4 cellular contexts compared by ENCODE assay signal in genomic region chr4:33501587-33501986, GRCh38.
A peak's percentile ranks its signal among the peaks of the same experiment; 100 is the strongest.
DNase-seq lines count a peak whose midpoint lies in the region; ATAC-seq, FAIRE-seq and TF ChIP-seq lines count a peak whose summit lies in the region.
"Not testable (repeated sequence)": the region's sequence is repeated elsewhere in the genome, so short reads cannot be mapped to it uniquely, and the experiment has no call there.

No MANE protein-coding gene starts in this region.

- SMC1A ChIA-PET in GM12878 (lab: Charles Lee; ENCODE audit: uncharacterized antibody, unreplicated experiment) = not testable (repeated sequence)

- CTCF ChIA-PET in HEK293 (lab: Yijun Ruan, JAX); GM12878 (lab: Yijun Ruan, JAX); K562 (lab: Yijun Ruan, JAX; ENCODE audit: low intra/inter-chr PET ratio); HepG2 (lab: Yijun Ruan, JAX; ENCODE audit: low intra/inter-chr PET ratio, low total read pairs): not testable (repeated sequence)

- H3K4me2 ChIP-seq in GM12878 (ENCODE audit: control insufficient read depth, insufficient read depth); K562 (ENCODE audit: insufficient read depth, low read length); HepG2 (ENCODE audit: low read depth, low read length): not testable (repeated sequence)

- H3K9ac ChIP-seq in GM12878 (ENCODE audit: control insufficient read depth, insufficient read depth, low read length); K562 (ENCODE audit: insufficient read depth in 1 of 2, low read depth in 2 of 2, low read length in 2 of 2); HepG2 (ENCODE audit: insufficient read depth, low read depth, low read length): not testable (repeated sequence)

- POLR2A ChIA-PET in HEK293 (lab: Yijun Ruan, JAX); GM12878 (lab: Charles Lee); K562 (lab: Yijun Ruan, JAX); HepG2 (lab: Yijun Ruan, JAX): not testable (repeated sequence)

- not testable (repeated sequence) for H3K4me1 ChIP-seq in HEK293 (ENCODE audit: control insufficient read depth, insufficient read depth, low read length); GM12878 (ENCODE audit: control insufficient read depth, insufficient read depth, low read length); K562 (replicated peaks in 1 of 2; ENCODE audit: control insufficient read depth in 2 of 2, insufficient read depth in 2 of 2, low read length in 2 of 2); HepG2 (ENCODE audit: insufficient read depth, low read length)

- BruUV-seq in GM12878 (replicated peaks; lab: Mats Ljungman, UMichigan); K562 (replicated peaks; lab: Mats Ljungman, UMichigan); HepG2 (replicated peaks; lab: Mats Ljungman, UMichigan): not testable (repeated sequence)

- H3K9me3 ChIP-seq in HEK293 (ENCODE audit: control insufficient read depth, insufficient read depth, low read depth, low read length); GM12878 (replicated peaks; ENCODE audit: control insufficient read depth, insufficient read depth, low read length); K562 (replicated peaks; ENCODE audit: control insufficient read depth, insufficient read depth, low read depth, low read length): not testable (repeated sequence)
- peaks cover 85% of the 10 kb centered on the region for H3K9me3 ChIP-seq in HepG2 (ENCODE audit: low read length)

- RAD21 ChIA-PET in GM12878 (lab: Charles Lee; ENCODE audit: unreplicated experiment) = not testable (repeated sequence)

- in situ Hi-C loops in GM12878 (cut with MboI); K562 (cut with MboI); HepG2 (cut with HindIII; ENCODE audit: extremely low pct_ligation_motif_present, low pct_unique_long_range_greater_than_20kb): not testable (repeated sequence)

- not testable (repeated sequence) for DNase-seq in GM12878 (ENCODE audit: low read depth, low spot score); K562 (ENCODE audit: extremely low read depth in 1 of 4, low spot score in 3 of 4); HepG2 (ENCODE audit: low spot score)

- not testable (repeated sequence) for H3K79me2 ChIP-seq in GM12878 (ENCODE audit: control insufficient read depth, insufficient read depth, low read length); K562 (ENCODE audit: control insufficient read depth, insufficient read depth, low read length); HepG2 (ENCODE audit: insufficient read depth, low read length)

- TF ChIP-seq CTCF in HEK293 (tag by site-specific recombination; IDR thresholded peaks at IDR 0.05); GM12878 (IDR thresholded peaks at IDR 0.05 in 2 of 3, conservative IDR thresholded peaks at IDR 0.05 in 1 of 3; ENCODE audit: control insufficient read depth in 2 of 3, extremely low read depth in 1 of 3, insufficient read depth in 1 of 3, low read depth in 3 of 3, low read length in 3 of 3); K562 (IDR thresholded peaks at IDR 0.05 in 2 of 3, conservative IDR thresholded peaks at IDR 0.05 in 1 of 3; ENCODE audit: insufficient read depth in 2 of 3, low read depth in 1 of 3, low read length in 3 of 3); HepG2 (CRISPR knock-in tag; IDR thresholded peaks at IDR 0.05): not testable (repeated sequence)

- intact Hi-C loops in GM12878 (cut with micrococcal nuclease; ENCODE audit: unreplicated experiment); K562 (cut with micrococcal nuclease); HepG2 (cut with micrococcal nuclease; ENCODE audit: unreplicated experiment): not testable (repeated sequence)

- not testable (repeated sequence) for FAIRE-seq in GM12878 (lab: Jason Lieb, UNC); K562 (lab: Jason Lieb, UNC); HepG2 (lab: Jason Lieb, UNC)

- not testable (repeated sequence) for TF ChIP-seq POLR2A in GM12878 (IDR thresholded peaks at IDR 0.05; ENCODE audit: low read depth, low read length); K562 (conservative IDR thresholded peaks at IDR 0.05); HepG2 (IDR thresholded peaks at IDR 0.05; ENCODE audit: insufficient read depth in 1 of 2, low read depth in 2 of 2, low read length in 2 of 2)

- not testable (repeated sequence) for H3K27me3 ChIP-seq in GM12878 (replicated peaks in 1 of 2; ENCODE audit: control insufficient read depth in 2 of 2, insufficient read depth in 2 of 2, low read length in 1 of 2); K562 (ENCODE audit: control insufficient read depth in 2 of 2, insufficient read depth in 2 of 2, low read length in 2 of 2); HepG2 (ENCODE audit: control insufficient read depth in 1 of 2, insufficient read depth in 2 of 2, low read length in 2 of 2)

- WGBS in GM12878 (ENCODE audit: insufficient coverage, insufficient replicate concordance, low lambda C conversion rate, missing lambda C conversion rate) = 54% methylated on average over 6 of the region's 6 CpGs
- WGBS in K562 (ENCODE audit: insufficient coverage, low coverage, missing lambda C conversion rate) = 0% methylated on average over 6 of the region's 6 CpGs
- 49% methylated on average over 6 of the region's 6 CpGs for WGBS in HepG2 (ENCODE audit: low lambda C conversion rate)

- H4K20me1 ChIP-seq in GM12878 (ENCODE audit: control insufficient read depth, insufficient read depth); K562 (replicated peaks; ENCODE audit: control insufficient read depth, insufficient read depth, low read length); HepG2 (ENCODE audit: insufficient read depth, low read length): not testable (repeated sequence)

- H3K9me1 ChIP-seq in K562 (ENCODE audit: control insufficient read depth, insufficient read depth, low read length) = not testable (repeated sequence)

- TF ChIP-seq EP300 in GM12878 (IDR thresholded peaks at IDR 0.05; ENCODE audit: borderline replicate concordance in 1 of 2, control insufficient read depth in 1 of 2, low read depth in 2 of 2, low read length in 2 of 2); K562 (IDR thresholded peaks at IDR 0.05; ENCODE audit: low read length); HepG2 (IDR thresholded peaks at IDR 0.05; ENCODE audit: low read depth in 2 of 2, low read length in 2 of 2); HepG2 (CRISPR knock-in tag; IDR thresholded peaks at IDR 0.05; ENCODE audit: borderline replicate concordance): not testable (repeated sequence)

- ATAC-seq in GM12878, K562, HepG2: not testable (repeated sequence)

- H3K36me3 ChIP-seq in HEK293 (ENCODE audit: control insufficient read depth in 2 of 2, insufficient read depth in 1 of 2, low read length in 2 of 2); GM12878 (ENCODE audit: control insufficient read depth in 2 of 2, insufficient read depth in 2 of 2, low read length in 1 of 2); K562 (ENCODE audit: control insufficient read depth, insufficient read depth, low read length); HepG2 (replicated peaks in 1 of 2; ENCODE audit: control insufficient read depth in 1 of 2, insufficient read depth in 2 of 2, low read length in 2 of 2): not testable (repeated sequence)

- not testable (repeated sequence) for H3K4me3 ChIP-seq in HEK293 (ENCODE audit: low read depth, low read length); GM12878; K562; HepG2 (replicated peaks in 1 of 3; ENCODE audit: insufficient read depth in 1 of 3, low read depth in 2 of 3, low read length in 3 of 3)

- TF ChIP-seq RAD21 in GM12878 (IDR thresholded peaks at IDR 0.05; ENCODE audit: insufficient read depth, low read depth, low read length); K562 (CRISPR knock-in tag; conservative IDR thresholded peaks at IDR 0.05 in 1 of 2, IDR thresholded peaks at IDR 0.05 in 1 of 2); HepG2 (CRISPR knock-in tag; IDR thresholded peaks at IDR 0.05): not testable (repeated sequence)

- H3K27ac ChIP-seq in HEK293 (ENCODE audit: extremely low read depth, low read depth, low read length); GM12878 (ENCODE audit: control insufficient read depth, insufficient read depth); K562 (ENCODE audit: extremely low read depth, low read depth, low read length); HepG2 (ENCODE audit: extremely low read length, insufficient read depth, low read length): not testable (repeated sequence)

- H2AFZ ChIP-seq in GM12878 (ENCODE audit: control insufficient read depth, low read depth, low read length); K562 (ENCODE audit: low read depth, low read length); HepG2 (ENCODE audit: low read length): not testable (repeated sequence)

TF ChIP-seq in GM12878, 131 proteins besides CTCF, POLR2A, EP300 and RAD21:
- TF ChIP-seq ATF7 (IDR thresholded peaks at IDR 0.05; ENCODE audit: low read depth) = peak; percentile 64; the same call in 1 of the 2 replicates

TF ChIP-seq in K562, 482 proteins besides CTCF, POLR2A, EP300 and RAD21:
- TF ChIP-seq ATF7 (IDR thresholded peaks at IDR 0.05) = 0 out of 2 replicates have a peak, but pooled peaks have one; percentile 18

TF ChIP-seq in HepG2, 621 proteins besides CTCF, POLR2A, EP300 and RAD21:
- TF ChIP-seq ATF7 (IDR thresholded peaks at IDR 0.05) (peak; percentile 96), CREB1 (IDR thresholded peaks at IDR 0.05) (peak; percentile 28; the same call in 1 of the 2 replicates)
- TF ChIP-seq ATF7, CREB1 (CRISPR knock-in tag; IDR thresholded peaks at IDR 0.05): not testable (repeated sequence)
